In the genomic region with DNA sequence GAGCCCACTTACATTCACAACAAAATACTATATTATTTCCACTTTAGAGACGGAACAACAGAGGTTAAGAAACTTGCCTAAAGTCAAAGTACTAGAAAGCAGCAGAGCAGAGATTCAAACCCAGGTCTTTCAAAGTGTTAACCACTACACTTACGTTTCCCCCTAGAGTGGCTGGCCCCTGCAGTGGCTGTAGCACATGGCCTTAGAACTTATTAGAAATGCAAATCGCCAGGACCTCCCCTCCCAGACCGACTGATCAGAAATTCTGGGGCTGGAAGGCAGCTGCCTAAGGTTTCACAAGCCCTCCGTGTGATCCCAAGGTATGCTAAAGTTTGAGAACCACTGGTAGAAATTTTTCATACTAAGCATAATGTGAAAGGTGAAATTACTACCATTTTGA, we compare ENCODE assay signal across 25 cellular contexts. TPM values are rescaled to one million over a fixed set of nuclear protein-coding genes. Genes with fewer than 3 reads are reported as not detected.
DNase-seq lines count a peak whose midpoint lies in the region; ATAC-seq and TF ChIP-seq lines count a peak whose summit lies in the region.
"Had no signal": no experiment of that assay in that cellular context is flagged by ENCODE, and none has a peak within 500 bp of the region (broad histone marks: within the 10 kb centered on the region; RNA-seq: fewer than 3 reads in every experiment).

No MANE protein-coding gene starts in this region.

- H3K9me3 ChIP-seq in CD4-positive, alpha-beta T cell (ENCODE audit: control insufficient read depth, low read length): no peaks in the 10 kb centered on the region
- no peaks in the 10 kb centered on the region for H3K9me3 ChIP-seq in esophagus squamous epithelium
- H3K9me3 ChIP-seq: left lung had no signal

- no peak overlapping the region for H3K4me3 Mint-ChIP-seq in CD4-positive, alpha-beta T cell

- H3K36me3 ChIP-seq in H7 (replicated peaks; ENCODE audit: control insufficient read depth, insufficient read depth, low read length): no peaks in the 10 kb centered on the region
- H3K36me3 ChIP-seq in esophagus squamous epithelium: no peaks in the 10 kb centered on the region
- H3K36me3 ChIP-seq in rectal smooth muscle tissue (ENCODE audit: control insufficient read depth, insufficient read depth, low read length): no peaks in the 10 kb centered on the region
- H3K36me3 ChIP-seq: brain microvascular endothelial cell, left lung had no signal

- no peak for ATAC-seq in CD4-positive, alpha-beta T cell (ENCODE audit: poor library complexity)
- no peak for ATAC-seq in GM21526 (IDR thresholded peaks at IDR 0.05; ENCODE audit: low FRiP score, unreplicated experiment)
- ATAC-seq: foreskin keratinocyte, K562, SK-N-SH treated with all-trans-retinoic acid at 6 μM for 48 hours had no signal

- H3K4me1 ChIP-seq in esophagus squamous epithelium (peaks cover 0 to 68% (median 23%) of the 10 kb centered on the region in 3 donors), rectal smooth muscle tissue (ENCODE audit: control insufficient read depth, insufficient read depth, low read length) (peaks cover 29% of the 10 kb centered on the region)

- no peaks in the 10 kb centered on the region for H3K27me3 Mint-ChIP-seq in CD4-positive, alpha-beta T cell

- CTCF ChIA-PET in CD4-positive, alpha-beta T cell (lab: Charles Lee): interaction anchor here (1.0 to 2.5 kb wide), 4 partner anchors 21 to 86 kb away, joined by 3 to 7 read pairs (median 3); no protein-coding TSS in a partner anchor

- no peak for TF ChIP-seq CTCF in CD4-positive, alpha-beta T cell (IDR thresholded peaks at IDR 0.05)
- no peak for TF ChIP-seq CTCF in esophagus squamous epithelium (IDR thresholded peaks at IDR 0.05)

- intact Hi-C loops in CD4-positive, alpha-beta T cell (cut with DNase I, micrococcal nuclease): no loop called here
- intact Hi-C loops in esophagus squamous epithelium (cut with DNase I): no loop called here

- POLR2A ChIA-PET in CD4-positive, alpha-beta T cell (lab: Charles Lee): interaction anchor here (0.6 to 1.3 kb wide), 5 partner anchors 8 to 237 kb away, joined by 3 to 8 read pairs (median 3); a partner anchor contains a TSS

- no peak overlapping the region for H3K9ac ChIP-seq in rectal smooth muscle tissue (ENCODE audit: low read length)

- peak overlapping the region; percentile 79 for H3K27ac Mint-ChIP-seq in CD4-positive, alpha-beta T cell

- 64 to 79% methylated on average over 5 of the region's 5 CpGs for WGBS in esophagus squamous epithelium, 2 donors

- no peak overlapping the region for H3K27ac ChIP-seq in CD4-positive, alpha-beta T cell (ENCODE audit: low read depth, low read length)
- H3K27ac ChIP-seq in esophagus squamous epithelium (peak overlapping the region in 3 of 4 donors; percentile 62 to 72 (median 66)), rectal smooth muscle tissue (ENCODE audit: low read depth, low read length) (peak overlapping the region; percentile 23)
- H3K27ac ChIP-seq: brain microvascular endothelial cell, foreskin keratinocyte had no signal

- DNase-seq in CD4-positive, alpha-beta T cell: no peak
- DNase-seq in H7: peak; percentile 42
- no peak for DNase-seq in esophagus squamous epithelium (lab: John Stamatoyannopoulos, UW)
- DNase-seq in HT-29 (ENCODE audit: low spot score): no peak
- DNase-seq in CD1c-positive myeloid dendritic cell (ENCODE audit: extremely low spot score): no peak
- DNase-seq in NCI-H2196 (lab: John Stamatoyannopoulos, UW; ENCODE audit: unreplicated experiment): no peak
- DNase-seq: activated CD4-positive, alpha-beta T cell treated with anti-CD3 and anti-CD28 coated beads for 48 hours; brain microvascular endothelial cell; C1 segment of cervical spinal cord; effector CD4-positive, alpha-beta T cell; foreskin keratinocyte; hippocampal formation; left lung; midbrain; NCI-H1105 treated with DMSO at 0.1 percent for 48 hours; NCI-H2029 treated with DMSO at 0.1 percent for 48 hours; NCI-H345; NCI-H748 treated with DMSO at 0.1 percent for 48 hours; posterior cingulate gyrus; small intestine; stimulated activated CD4-positive, alpha-beta T cell treated with anti-CD3 and anti-CD28 coated beads, Interleukin-2, amount 100 ng/mL, for 24 hours had no signal

- TF ChIP-seq POLR2A in esophagus squamous epithelium (IDR thresholded peaks at IDR 0.05): no peak

- no peaks in the 10 kb centered on the region for H3K9me3 Mint-ChIP-seq in CD4-positive, alpha-beta T cell

- H3K36me3 Mint-ChIP-seq in CD4-positive, alpha-beta T cell (ENCODE audit: low read depth): peaks cover 5% of the 10 kb centered on the region

- H3K27me3 ChIP-seq in CD4-positive, alpha-beta T cell (ENCODE audit: control insufficient read depth, insufficient read depth, low read length): no peaks in the 10 kb centered on the region
- H3K27me3 ChIP-seq in H7 (ENCODE audit: control insufficient read depth, insufficient read depth, low read length) (no peaks in the 10 kb centered on the region), esophagus squamous epithelium (no peaks in the 10 kb centered on the region), rectal smooth muscle tissue (ENCODE audit: control insufficient read depth, insufficient read depth, low read length) (no peaks in the 10 kb centered on the region)
- H3K27me3 ChIP-seq: brain microvascular endothelial cell, foreskin keratinocyte, left lung had no signal

- H3K4me3 ChIP-seq in H7 (ENCODE audit: insufficient read depth, low read depth, low read length) (no peak overlapping the region), esophagus squamous epithelium (no peak overlapping the region), rectal smooth muscle tissue (ENCODE audit: low read length) (no peak overlapping the region)
- H3K4me3 ChIP-seq: K562, left lung had no signal

- H3K4me1 Mint-ChIP-seq in CD4-positive, alpha-beta T cell (ENCODE audit: low read depth): peaks cover 84% of the 10 kb centered on the region

RNA-seq across cellular contexts. Expression of a gene that starts 8.1 kb away (rescaled TPM):
- 10 to 100 TPM; 30.4 to 32.5 TPM for total RNA-seq in CD4-positive, alpha-beta T cell
- 2.1 and 3.9 TPM in 2 replicates for total RNA-seq in H7 (2014; rRNA removed; shearing (Covaris generic))
- 10 to 100 TPM; 34.3 to 43.3 (median 37.0) TPM for total RNA-seq in esophagus squamous epithelium
- 2.2 and 4.5 TPM in 2 replicates for total RNA-seq in HT-29 (2014; rRNA removed; shearing (Covaris generic))
